Comparison of ENCODE assay signal across 21 cellular contexts in the genomic region with DNA sequence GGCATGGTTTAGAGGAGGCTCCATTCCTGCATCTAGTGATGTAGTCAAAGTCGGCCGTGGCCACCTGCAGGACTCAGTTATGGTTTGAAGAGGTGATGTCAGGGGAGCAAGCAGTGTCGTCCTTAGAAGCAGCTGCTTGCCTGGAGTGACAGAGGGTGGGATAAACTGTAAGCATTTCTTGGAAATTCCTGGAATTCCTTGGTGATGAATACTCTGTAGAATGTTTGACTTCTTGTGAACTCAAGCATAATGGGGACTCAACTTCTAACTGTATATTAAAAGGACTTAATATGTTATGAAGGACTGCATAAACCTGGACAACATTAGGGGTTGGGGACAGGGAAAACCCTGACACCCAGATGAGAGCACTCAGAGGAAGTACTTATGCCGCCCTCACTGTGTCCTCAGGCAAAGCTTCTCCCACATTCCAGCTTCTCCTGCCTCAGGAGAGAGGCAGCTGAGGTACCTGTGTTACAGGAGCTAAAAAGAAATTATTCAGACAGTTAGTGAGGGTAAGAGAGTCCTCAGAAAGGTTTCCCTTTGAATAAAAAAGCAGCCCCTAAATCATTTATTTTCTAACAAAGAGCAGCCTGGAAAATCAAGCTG.
DNase-seq lines count a peak whose midpoint lies in the region; ATAC-seq and TF ChIP-seq lines count a peak whose summit lies in the region.
"Had no signal": no experiment of that assay in that cellular context is flagged by ENCODE, and none has a peak within 500 bp of the region (broad histone marks: within the 10 kb centered on the region; RNA-seq: fewer than 3 reads in every experiment).

No MANE protein-coding gene starts in this region.

- H3K9me3 Mint-ChIP-seq in WTC11, result peaks cover 3% of the 10 kb centered on the region; the same call in 1 of the 2 replicates
- peaks cover 10% of the 10 kb centered on the region for H3K9me3 Mint-ChIP-seq in activated T-cell treated with anti-CD3 and anti-CD28 coated beads, Interleukin-2, amount 50 U/mL, for 4 hours

- H3K4me3 ChIP-seq in retinal pigment epithelial cell (ENCODE audit: low read length) (no peak overlapping the region), tibial artery (no peak overlapping the region)
- H3K4me3 ChIP-seq: cardiac muscle cell, esophagus muscularis mucosa, lung, MG63, ovary, right lobe of liver, tibial nerve had no signal

- H3K36me3 Mint-ChIP-seq in WTC11, result 0 out of 2 replicates have a peak, but pooled peaks cover 3% of the 10 kb centered on the region
- H3K36me3 Mint-ChIP-seq in activated T-cell treated with anti-CD3 and anti-CD28 coated beads, Interleukin-2, amount 50 U/mL, for 4 hours (ENCODE audit: insufficient read depth), result no peaks in the 10 kb centered on the region
- no peaks in the 10 kb centered on the region for H3K36me3 Mint-ChIP-seq in T-helper 17 cell (ENCODE audit: low read depth)

- no peaks in the 10 kb centered on the region for H3K27me3 ChIP-seq in tibial artery
- H3K27me3 ChIP-seq: BE2C, cardiac muscle cell, esophagus muscularis mucosa, MG63, ovary, right lobe of liver, tibial nerve had no signal

- TF ChIP-seq CTCF in WTC11 (IDR thresholded peaks at IDR 0.05), result no peak
- TF ChIP-seq CTCF in retinal pigment epithelial cell (conservative IDR thresholded peaks at IDR 0.05; ENCODE audit: low read depth, low read length), result no peak
- TF ChIP-seq CTCF in tibial artery (IDR thresholded peaks at IDR 0.05), result no peak

- H3K27ac Mint-ChIP-seq in WTC11, result no peak overlapping the region
- no peak overlapping the region for H3K27ac Mint-ChIP-seq in T-helper 17 cell

- intact Hi-C loops in tibial artery (cut with DNase I; ENCODE audit: low total_unique reads), result no loop called here

- no peaks in the 10 kb centered on the region for H3K4me1 ChIP-seq in tibial artery
- H3K4me1 ChIP-seq: BE2C, esophagus muscularis mucosa, right lobe of liver, tibial nerve had no signal

- H3K36me3 ChIP-seq in tibial artery, result no peaks in the 10 kb centered on the region
- H3K36me3 ChIP-seq: BE2C, cardiac muscle cell, esophagus muscularis mucosa, MG63, ovary, right lobe of liver, tibial nerve had no signal

- CTCF ChIA-PET in WTC11 (lab: Charles Lee), result interaction anchor here (1.8 kb wide), 1 partner anchor 247 kb away, joined by 6 read pairs; no protein-coding TSS in a partner anchor

- DNase-seq in HK-2 (ENCODE audit: unreplicated experiment) (peak; percentile 39), WTC11 (ENCODE audit: low spot score) (no peak), iPS-NIHi11 (ENCODE audit: low spot score) (peak; percentile 24), retinal pigment epithelial cell (ENCODE audit: low read depth) (peak; percentile 71), tibial artery (no peak), T-helper 17 cell (no peak), NCI-H748 treated with DMSO at 0.1 percent for 48 hours (lab: John Stamatoyannopoulos, UW) (no peak)
- DNase-seq in activated T-cell treated with anti-CD3 and anti-CD28 coated beads, Interleukin-2, amount 50 U/mL, for 4 hours, result no peak
- DNase-seq: activated CD4-positive, alpha-beta T cell treated with anti-CD3 and anti-CD28 coated beads for 1 hour; activated CD8-positive, alpha-beta memory T cell treated with anti-CD3 and anti-CD28 coated beads for 24 hours; BE2C; MG63; ovary; right lobe of liver; SK-N-SH; stimulated activated naive CD4-positive, alpha-beta T cell had no signal

- no peak overlapping the region for H3K27ac ChIP-seq in tibial artery
- H3K27ac ChIP-seq: cardiac muscle cell, esophagus muscularis mucosa, ovary, right lobe of liver, tibial nerve had no signal

- peaks cover 18% of the 10 kb centered on the region for H3K4me1 Mint-ChIP-seq in WTC11
- no peaks in the 10 kb centered on the region for H3K4me1 Mint-ChIP-seq in activated T-cell treated with anti-CD3 and anti-CD28 coated beads, Interleukin-2, amount 50 U/mL, for 4 hours (ENCODE audit: low read depth)
- H3K4me1 Mint-ChIP-seq in T-helper 17 cell, result no peaks in the 10 kb centered on the region

- H3K27me3 Mint-ChIP-seq in WTC11 (ENCODE audit: low read depth), result no peaks in the 10 kb centered on the region
- H3K27me3 Mint-ChIP-seq in activated T-cell treated with anti-CD3 and anti-CD28 coated beads, Interleukin-2, amount 50 U/mL, for 4 hours (ENCODE audit: low read depth), result no peaks in the 10 kb centered on the region
- no peaks in the 10 kb centered on the region for H3K27me3 Mint-ChIP-seq in T-helper 17 cell

- peak; percentile 68 for ATAC-seq in WTC11
- ATAC-seq in activated T-cell treated with anti-CD3 and anti-CD28 coated beads, Interleukin-2, amount 50 U/mL, for 4 hours, result no peak
- ATAC-seq in T-helper 17 cell, result no peak
- ATAC-seq: Panc1, right lobe of liver had no signal

- H3K4me3 Mint-ChIP-seq in WTC11 (no peak overlapping the region), T-helper 17 cell (no peak overlapping the region)
- H3K4me3 Mint-ChIP-seq in activated T-cell treated with anti-CD3 and anti-CD28 coated beads, Interleukin-2, amount 50 U/mL, for 4 hours, result no peak overlapping the region

- H3K9me3 ChIP-seq in tibial artery (no peaks in the 10 kb centered on the region), T-helper 17 cell (ENCODE audit: control insufficient read depth, low read length, poor library complexity, severe bottlenecking) (no peaks in the 10 kb centered on the region)
- H3K9me3 ChIP-seq: BE2C, esophagus muscularis mucosa, MG63, ovary, right lobe of liver, SK-N-SH, tibial nerve had no signal

- POLR2A ChIA-PET in WTC11 (lab: Charles Lee), result interaction anchor here (1.1 kb wide), 1 partner anchor 11 kb away, joined by 3 read pairs; no protein-coding TSS in a partner anchor

TF ChIP-seq in WTC11, 78 proteins besides CTCF, POLR2A, EP300 and RAD21:
- TF ChIP-seq CREB1 (CRISPR knock-in tag; IDR thresholded peaks at IDR 0.05), result no peak
TF ChIP-seq in WTC11: peak in this region for 0.

Comparison
In these comparisons a context has a peak if more than half of its experiments do, and no peak if none do; other contexts are left out.
1. DNase-seq: peak in HK-2 (single experiment), iPS-NIHi11 (single experiment) and retinal pigment epithelial cell (single experiment); none in WTC11 (single experiment), tibial artery (0 of 2), activated T-cell treated with anti-CD3 and anti-CD28 coated beads, Interleukin-2, amount 50 U/mL, for 4 hours (single experiment), T-helper 17 cell (0 of 3) and NCI-H748 treated with DMSO at 0.1 percent for 48 hours (single experiment).